12 cellular contexts compared by ENCODE assay signal in genomic region chr14:77653473-77653872, GRCh38. TPM values are rescaled to one million over a fixed set of nuclear protein-coding genes. Genes with fewer than 3 reads are reported as not detected.
DNase-seq lines count a peak whose midpoint lies in the region; ATAC-seq, FAIRE-seq and TF ChIP-seq lines count a peak whose summit lies in the region.
"Had no signal": no experiment of that assay in that cellular context is flagged by ENCODE, and none has a peak within 500 bp of the region (broad histone marks: within the 10 kb centered on the region; RNA-seq: fewer than 3 reads in every experiment).

No MANE protein-coding gene starts in this region.

- FAIRE-seq in H1 (lab: Jason Lieb, UNC), result no peak
- FAIRE-seq: TTC549 had no signal

- H2BK12ac ChIP-seq in H1 (ENCODE audit: low read depth, low read length), result peak overlapping the region; percentile 71; the same call in 1 of the 2 replicates

- no peak for DNase-seq in natural killer cell
- DNase-seq in natural killer cell treated with Interleukin-12 subunit alpha and Interleukin-12 subunit beta and Interleukin-15 and Interleukin-18, amount 100 ng/mL, for 72 hours (ENCODE audit: low spot score), result no peak
- DNase-seq in H1 (ENCODE audit: low read depth in 1 of 2, low spot score in 2 of 2), result peak in 1 of 2 experiments; percentile 68
- no peak for DNase-seq in upper lobe of right lung
- DNase-seq in NCI-H748 (lab: John Stamatoyannopoulos, UW; ENCODE audit: unreplicated experiment), result no peak
- DNase-seq in effector memory CD8-positive, alpha-beta T cell, result no peak
- DNase-seq in GM19238 (ENCODE audit: insufficient read length, low spot score), result no peak
- DNase-seq: activated gamma-delta T cell treated with Interleukin-2 at 50 U/mL for 16 hours had no signal

- H2BK20ac ChIP-seq in H1 (ENCODE audit: low read length), result peak overlapping the region; percentile 77; the same call in 1 of the 2 replicates

- CTCF ChIA-PET in H1 (lab: Charles Lee; ENCODE audit: partially characterized antibody), result interaction anchor here (0.6 to 4.7 kb wide), 17 partner anchors 8 to 190 kb away, joined by 3 to 27 read pairs (median 6); no protein-coding TSS in a partner anchor

- TF ChIP-seq CTCF in natural killer cell (IDR thresholded peaks at IDR 0.05), result no peak
- 0 out of 2 replicates have a peak, but pooled peaks have one; percentile 5 for TF ChIP-seq CTCF in OCI-LY3 (IDR thresholded peaks at IDR 0.05; ENCODE audit: low read depth, low read length)
- TF ChIP-seq CTCF in H1 (IDR thresholded peaks at IDR 0.05; ENCODE audit: control extremely low read depth in 1 of 3, insufficient read depth in 1 of 3, low read depth in 1 of 3, low read length in 3 of 3), result peak; percentile 59 to 84 (median 76)
- peak; percentile 19 for TF ChIP-seq CTCF in upper lobe of right lung (IDR thresholded peaks at IDR 0.05)

- H3K79me1 ChIP-seq in H1 (ENCODE audit: low read depth, low read length), result no peaks in the 10 kb centered on the region

- no peak overlapping the region for H3K4me2 ChIP-seq in OCI-LY3 (ENCODE audit: low read length)
- H3K4me2 ChIP-seq in H1 (ENCODE audit: insufficient read depth in 1 of 2, low read depth in 2 of 2, low read length in 2 of 2), result 0 out of 4 replicates have a peak overlapping the region, but pooled peaks of 1 of the 2 experiments have one; percentile 18

- no peaks in the 10 kb centered on the region for H3K79me2 ChIP-seq in OCI-LY3 (ENCODE audit: low read length)
- no peaks in the 10 kb centered on the region for H3K79me2 ChIP-seq in H1 (ENCODE audit: control insufficient read depth in 1 of 2, insufficient read depth in 2 of 2, low read length in 2 of 2)

- no peak overlapping the region for H3K18ac ChIP-seq in H1 (ENCODE audit: extremely low read depth, low read length)

- no peaks in the 10 kb centered on the region for H3K27me3 ChIP-seq in OCI-LY3 (ENCODE audit: low read depth, low read length)
- no peaks in the 10 kb centered on the region for H3K27me3 ChIP-seq in H1 (replicated peaks in 1 of 4; ENCODE audit: control insufficient read depth in 3 of 4, extremely low read depth in 1 of 4, insufficient read depth in 3 of 4, low read length in 3 of 4)
- H3K27me3 ChIP-seq in upper lobe of right lung, result no peaks in the 10 kb centered on the region

- POLR2A ChIA-PET in H1 (lab: Charles Lee; ENCODE audit: partially characterized antibody), result interaction anchor here (1.1 to 1.3 kb wide), 2 partner anchors 10 to 59 kb away, joined by 3 to 4 read pairs; no protein-coding TSS in a partner anchor

- H4K20me1 ChIP-seq in OCI-LY3 (ENCODE audit: insufficient read depth, low read length) (no peaks in the 10 kb centered on the region), H1 (replicated peaks in 1 of 2; ENCODE audit: control insufficient read depth in 1 of 2, insufficient read depth in 2 of 2, low read length in 2 of 2) (no peaks in the 10 kb centered on the region)

- H3K4ac ChIP-seq in H1 (replicated peaks; ENCODE audit: insufficient read length, low read depth, low read length), result no peak overlapping the region

- TF ChIP-seq POLR2A in H1 (IDR thresholded peaks at IDR 0.05; ENCODE audit: control extremely low read depth in 1 of 2, low read depth in 2 of 2, low read length in 2 of 2), result no peak

- H3K4me1 Mint-ChIP-seq in natural killer cell, result peaks cover 0 to 8% of the 10 kb centered on the region in 2 donors
- H3K4me1 Mint-ChIP-seq in natural killer cell treated with Interleukin-12 subunit alpha and Interleukin-12 subunit beta and Interleukin-15 and Interleukin-18, amount 100 ng/mL, for 72 hours (ENCODE audit: low read depth in 2 of 2), result peaks cover 2 to 5% of the 10 kb centered on the region in 2 donors
- peaks cover 0 to 1% of the 10 kb centered on the region in 2 donors for H3K4me1 Mint-ChIP-seq in effector memory CD8-positive, alpha-beta T cell (ENCODE audit: low read depth in 2 of 2)

- H4K91ac ChIP-seq in H1 (replicated peaks; ENCODE audit: insufficient read length, low read length), result peak overlapping the region; percentile 50

- H3K9me3 ChIP-seq in OCI-LY3 (ENCODE audit: insufficient read depth, low read length) (no peaks in the 10 kb centered on the region), H1 (ENCODE audit: insufficient read depth in 2 of 2, low read depth in 1 of 2, low read length in 1 of 2) (no peaks in the 10 kb centered on the region), upper lobe of right lung (no peaks in the 10 kb centered on the region)
- H3K9me3 ChIP-seq: prostate gland had no signal

- H3K56ac ChIP-seq in H1 (replicated peaks; ENCODE audit: insufficient read length, low read depth, low read length), result no peak overlapping the region

- H4K8ac ChIP-seq in H1 (ENCODE audit: extremely low read depth, insufficient read depth, low read length), result no peak overlapping the region

- H4K5ac ChIP-seq in H1 (ENCODE audit: insufficient read length, low read depth, low read length), result no peak overlapping the region

- H2BK15ac ChIP-seq in H1 (ENCODE audit: low read length), result peak overlapping the region; percentile 67; the same call in 1 of the 2 replicates

- peak overlapping the region; percentile 9; the same call in 1 of the 2 replicates for H2BK5ac ChIP-seq in H1 (ENCODE audit: low read depth, low read length)

- H3K23me2 ChIP-seq in H1 (ENCODE audit: low read depth, low read length), result no peaks in the 10 kb centered on the region

- ATAC-seq in natural killer cell (no peak), upper lobe of right lung (peak; percentile 64)
- ATAC-seq in natural killer cell treated with Interleukin-12 subunit alpha and Interleukin-12 subunit beta and Interleukin-15 and Interleukin-18, amount 100 ng/mL, for 72 hours, result no peak
- no peak for ATAC-seq in effector memory CD8-positive, alpha-beta T cell (replicated peaks)

- H2BK120ac ChIP-seq in H1 (replicated peaks; ENCODE audit: low read depth, low read length), result no peak overlapping the region

- no peak overlapping the region for H3K4me3 ChIP-seq in OCI-LY3 (ENCODE audit: low read length)
- H3K4me3 ChIP-seq in H1 (ENCODE audit: extremely low read depth in 1 of 4, insufficient read depth in 2 of 4, low read depth in 3 of 4, low read length in 4 of 4), result no peak overlapping the region
- H3K4me3 ChIP-seq in upper lobe of right lung, result no peak overlapping the region
- H3K4me3 ChIP-seq: prostate gland had no signal

- no peak overlapping the region for H3K27ac ChIP-seq in OCI-LY3 (ENCODE audit: low read length)
- H3K27ac ChIP-seq in H1 (ENCODE audit: low read depth, low read length), result no peak overlapping the region
- H3K27ac ChIP-seq in upper lobe of right lung, result no peak overlapping the region
- H3K27ac ChIP-seq: C4-2B, prostate gland had no signal

- peak overlapping the region; percentile 13 for H3K4me3 Mint-ChIP-seq in natural killer cell
- H3K4me3 Mint-ChIP-seq in natural killer cell treated with Interleukin-12 subunit alpha and Interleukin-12 subunit beta and Interleukin-15 and Interleukin-18, amount 100 ng/mL, for 72 hours, result no peak overlapping the region
- no peak overlapping the region for H3K4me3 Mint-ChIP-seq in effector memory CD8-positive, alpha-beta T cell

- H3K36me3 ChIP-seq in OCI-LY3 (replicated peaks; ENCODE audit: low read depth, low read length) (no peaks in the 10 kb centered on the region), H1 (ENCODE audit: control insufficient read depth in 2 of 4, insufficient read depth in 4 of 4, low read length in 3 of 4) (no peaks in the 10 kb centered on the region), upper lobe of right lung (no peaks in the 10 kb centered on the region)
- H3K36me3 ChIP-seq: prostate gland had no signal

- no peak overlapping the region for H3K27ac Mint-ChIP-seq in natural killer cell
- no peak overlapping the region for H3K27ac Mint-ChIP-seq in natural killer cell treated with Interleukin-12 subunit alpha and Interleukin-12 subunit beta and Interleukin-15 and Interleukin-18, amount 100 ng/mL, for 72 hours
- peak overlapping the region in 1 of 2 donors; percentile 57 for H3K27ac Mint-ChIP-seq in effector memory CD8-positive, alpha-beta T cell

- no peak overlapping the region for H3K14ac ChIP-seq in H1 (ENCODE audit: insufficient read length)

- H3K9me3 Mint-ChIP-seq in natural killer cell, result no peaks in the 10 kb centered on the region
- no peaks in the 10 kb centered on the region for H3K9me3 Mint-ChIP-seq in natural killer cell treated with Interleukin-12 subunit alpha and Interleukin-12 subunit beta and Interleukin-15 and Interleukin-18, amount 100 ng/mL, for 72 hours
- H3K9me3 Mint-ChIP-seq in effector memory CD8-positive, alpha-beta T cell, result no peaks in the 10 kb centered on the region

- intact Hi-C loops in natural killer cell (cut with micrococcal nuclease) (no loop called here), upper lobe of right lung (cut with DNase I) (no loop called here)

- H2AK5ac ChIP-seq in H1 (ENCODE audit: low read depth, low read length), result no peak overlapping the region

- H3K4me1 ChIP-seq in OCI-LY3 (ENCODE audit: low read length) (no peaks in the 10 kb centered on the region), H1 (replicated peaks in 1 of 4; ENCODE audit: control insufficient read depth in 3 of 4, insufficient read depth in 4 of 4, low read length in 3 of 4) (peaks cover 3 to 15% (median 10%) of the 10 kb centered on the region in 4 experiments; a peak in 6 of 7 replicates), upper lobe of right lung (peaks cover 10% of the 10 kb centered on the region)
- H3K4me1 ChIP-seq: prostate gland had no signal

- peaks cover 0 to 3% of the 10 kb centered on the region in 2 donors for H3K27me3 Mint-ChIP-seq in natural killer cell (ENCODE audit: low read depth in 2 of 2)
- no peaks in the 10 kb centered on the region for H3K27me3 Mint-ChIP-seq in natural killer cell treated with Interleukin-12 subunit alpha and Interleukin-12 subunit beta and Interleukin-15 and Interleukin-18, amount 100 ng/mL, for 72 hours
- no peaks in the 10 kb centered on the region for H3K27me3 Mint-ChIP-seq in effector memory CD8-positive, alpha-beta T cell

- peak overlapping the region; percentile 17; the same call in 1 of the 2 replicates for H2AFZ ChIP-seq in OCI-LY3 (ENCODE audit: low read depth, low read length)
- H2AFZ ChIP-seq in H1 (ENCODE audit: low read length), result peak overlapping the region; percentile 95

- TF ChIP-seq RAD21 in H1 (IDR thresholded peaks at IDR 0.05 in 1 of 2, conservative IDR thresholded peaks at IDR 0.05 in 1 of 2; ENCODE audit: low read depth in 2 of 2, low read length in 2 of 2), result peak; percentile 48 to 58

- H3K23ac ChIP-seq in H1 (ENCODE audit: insufficient read length), result no peak overlapping the region

- H3K9ac ChIP-seq in OCI-LY3 (ENCODE audit: low read length) (no peak overlapping the region), H1 (replicated peaks in 1 of 4; ENCODE audit: extremely low read depth in 1 of 4, low read depth in 3 of 4, low read length in 3 of 4) (no peak overlapping the region)

- no peak for TF ChIP-seq EP300 in H1 (IDR thresholded peaks at IDR 0.05; ENCODE audit: borderline replicate concordance in 1 of 2, low read depth in 2 of 2, low read length in 2 of 2)

- H3K36me3 Mint-ChIP-seq in natural killer cell, result no peaks in the 10 kb centered on the region
- no peaks in the 10 kb centered on the region for H3K36me3 Mint-ChIP-seq in natural killer cell treated with Interleukin-12 subunit alpha and Interleukin-12 subunit beta and Interleukin-15 and Interleukin-18, amount 100 ng/mL, for 72 hours
- peaks cover 3% of the 10 kb centered on the region for H3K36me3 Mint-ChIP-seq in effector memory CD8-positive, alpha-beta T cell (ENCODE audit: insufficient read depth)

- 30% methylated on average over 4 of the region's 5 CpGs; no CpG with 5 or more reads in 1 of the 2 experiments for WGBS in H1 (ENCODE audit: extremely low coverage in 1 of 2, insufficient coverage in 1 of 2, insufficient read length in 1 of 2, insufficient replicate concordance in 2 of 2, low coverage in 1 of 2, low lambda C conversion rate in 2 of 2, missing lambda C conversion rate in 1 of 2), 2 experiments

RNA-seq across cellular contexts. Expression of gene SPTLC2, which starts 37.0 kb away (rescaled TPM):
- total RNA-seq in natural killer cell (10 to 100 TPM; 35.2 to 58.6 (median 50.4) TPM), upper lobe of right lung (44.2 TPM)
- 10 to 100 TPM; 44.0 to 65.7 TPM for total RNA-seq in natural killer cell treated with Interleukin-12 subunit alpha and Interleukin-12 subunit beta and Interleukin-15 and Interleukin-18, amount 100 ng/mL, for 72 hours
- total RNA-seq in H1 (2021; fragmentation: NEBNext Ultra II Directional; extraction: Animal tissue kit (Norgen Biotek cat#: 25700)), result 31.8 and 35.1 TPM in 2 replicates
- polyA plus RNA-seq in H1 (2011; rRNA removed), result 7.6 and 8.9 TPM in 2 replicates
- polyA plus RNA-seq in H1 (2011; cell fraction: cytosol; rRNA removed), result 16.0 TPM
- 10.6 TPM for polyA plus RNA-seq in H1 (2011; cell fraction: nucleus; rRNA removed)
- 17.0 to 20.9 TPM (median 18.7 TPM) in 4 replicates for polyA plus RNA-seq in H1 (2012, experiment 1 of 2)
- polyA plus RNA-seq in H1 (2012, experiment 2 of 2), result 1.6 TPM
- 21.2 TPM for polyA plus RNA-seq in H1 (2013, experiment 1 of 2)
- polyA plus RNA-seq in H1 (2013, experiment 2 of 2), result 24.0 TPM
- polyA minus RNA-seq in H1 (2011; rRNA and poly(A)+ RNA removed), result 27.8 and 34.1 TPM in 2 replicates
- 18.4 TPM for polyA minus RNA-seq in H1 (2011; cell fraction: cytosol; rRNA and poly(A)+ RNA removed)
- polyA minus RNA-seq in H1 (2011; cell fraction: nucleus; rRNA and poly(A)+ RNA removed), result 16.1 TPM

RNA-seq across cellular contexts. Expression of gene ALKBH1, which starts 54.4 kb away (rescaled TPM):
- total RNA-seq in natural killer cell, result 10 to 100 TPM in 1 of 3 donors, 1 to 10 TPM in 2; 3.6 to 10.2 (median 7.1) TPM
- total RNA-seq in natural killer cell treated with Interleukin-12 subunit alpha and Interleukin-12 subunit beta and Interleukin-15 and Interleukin-18, amount 100 ng/mL, for 72 hours, result 10 to 100 TPM; 14.4 to 22.0 TPM
- 19.9 and 20.0 TPM in 2 replicates for total RNA-seq in H1 (2021; fragmentation: NEBNext Ultra II Directional; extraction: Animal tissue kit (Norgen Biotek cat#: 25700))
- polyA plus RNA-seq in H1 (2011; rRNA removed), result 9.5 and 14.3 TPM in 2 replicates
- 11.9 TPM for polyA plus RNA-seq in H1 (2011; cell fraction: cytosol; rRNA removed)
- 9.4 TPM for polyA plus RNA-seq in H1 (2011; cell fraction: nucleus; rRNA removed)
- polyA plus RNA-seq in H1 (2012, experiment 1 of 2), result 10.0 to 14.0 TPM (median 12.2 TPM) in 4 replicates
- 4.6 TPM for polyA plus RNA-seq in H1 (2012, experiment 2 of 2)
- polyA plus RNA-seq in H1 (2013, experiment 1 of 2), result 10.5 TPM
- 10.7 TPM for polyA plus RNA-seq in H1 (2013, experiment 2 of 2)
- polyA minus RNA-seq in H1 (2011; rRNA and poly(A)+ RNA removed), result 16.7 and 19.7 TPM in 2 replicates
- polyA minus RNA-seq in H1 (2011; cell fraction: cytosol; rRNA and poly(A)+ RNA removed), result 9.5 TPM
- 8.6 TPM for polyA minus RNA-seq in H1 (2011; cell fraction: nucleus; rRNA and poly(A)+ RNA removed)
- total RNA-seq in upper lobe of right lung, result 11.6 TPM

RNA-seq across cellular contexts. Expression of gene SLIRP, which starts 54.4 kb away (rescaled TPM):
- total RNA-seq in natural killer cell, result 10 to 100 TPM; 29.5 to 33.1 (median 31.6) TPM
- total RNA-seq in natural killer cell treated with Interleukin-12 subunit alpha and Interleukin-12 subunit beta and Interleukin-15 and Interleukin-18, amount 100 ng/mL, for 72 hours, result 10 to 100 TPM; 77.6 to 98.3 TPM
- total RNA-seq in H1 (2021; fragmentation: NEBNext Ultra II Directional; extraction: Animal tissue kit (Norgen Biotek cat#: 25700)), result 356 and 383 TPM in 2 replicates
- 255 and 374 TPM in 2 replicates for polyA plus RNA-seq in H1 (2011; rRNA removed)
- 578 TPM for polyA plus RNA-seq in H1 (2011; cell fraction: cytosol; rRNA removed)
- polyA plus RNA-seq in H1 (2011; cell fraction: nucleus; rRNA removed), result 260 TPM
- polyA plus RNA-seq in H1 (2012, experiment 1 of 2), result 483 to 801 TPM (median 688 TPM) in 4 replicates
- polyA plus RNA-seq in H1 (2012, experiment 2 of 2), result 831 TPM
- 1,073 TPM for polyA plus RNA-seq in H1 (2013, experiment 1 of 2)
- 1,173 TPM for polyA plus RNA-seq in H1 (2013, experiment 2 of 2)
- 130 and 149 TPM in 2 replicates for polyA minus RNA-seq in H1 (2011; rRNA and poly(A)+ RNA removed)
- polyA minus RNA-seq in H1 (2011; cell fraction: cytosol; rRNA and poly(A)+ RNA removed), result 40.9 TPM
- polyA minus RNA-seq in H1 (2011; cell fraction: nucleus; rRNA and poly(A)+ RNA removed), result 52.6 TPM
- total RNA-seq in upper lobe of right lung, result 71.1 TPM
